In the genomic region with DNA sequence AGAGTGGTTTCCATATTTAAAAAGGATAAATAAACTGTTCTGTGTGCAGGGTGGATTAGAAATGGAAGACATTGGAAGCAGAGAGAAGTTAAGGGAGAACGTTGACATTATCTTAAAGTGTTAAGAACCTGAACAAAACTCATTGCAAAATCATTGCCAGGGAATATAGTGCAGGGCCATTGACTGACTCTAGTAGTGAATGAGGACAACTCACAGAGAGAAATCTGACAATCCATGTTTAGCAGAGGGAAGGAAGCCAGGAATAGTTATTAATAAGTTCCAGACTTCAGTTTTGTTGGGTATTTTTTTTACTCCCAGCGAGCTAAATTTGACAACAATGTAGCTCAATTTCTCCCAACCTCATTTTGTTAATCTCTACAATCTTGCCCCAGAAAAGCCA, we compare ENCODE assay signal across 23 cellular contexts.
"Had no signal": no experiment of that assay in that cellular context is flagged by ENCODE, and none has a peak within 500 bp of the region (broad histone marks: within the 10 kb centered on the region; RNA-seq: fewer than 3 reads in every experiment).

No MANE protein-coding gene starts in this region.

- DNase-seq: colonic mucosa; cortex of kidney; dermis blood vessel endothelial cell; dorsolateral prefrontal cortex; effector CD4-positive, alpha-beta T cell; effector CD8-positive, alpha-beta T cell; effector memory CD4-positive, alpha-beta T cell; effector memory CD8-positive, alpha-beta T cell; endodermal cell; erythroblast; esophagus squamous epithelium; foreskin fibroblast; foreskin keratinocyte; foreskin melanocyte; gastrocnemius medialis; glutamatergic neuron; head of caudate nucleus; heart right ventricle had no signal

- H3K27ac ChIP-seq: colonic mucosa, coronary artery, dorsolateral prefrontal cortex, epithelial cell of prostate, esophagus muscularis mucosa, esophagus squamous epithelium, foreskin keratinocyte, gastrocnemius medialis, gastroesophageal sphincter, heart right ventricle had no signal

- H3K9me3 ChIP-seq: colonic mucosa, esophagus muscularis mucosa, esophagus squamous epithelium, gastrocnemius medialis, heart right ventricle had no signal

- H3K4me3 ChIP-seq: colonic mucosa, coronary artery, dorsolateral prefrontal cortex, esophagus muscularis mucosa, esophagus squamous epithelium, gastrocnemius medialis, gastroesophageal sphincter, heart right ventricle had no signal

- H3K27me3 ChIP-seq: colonic mucosa, dorsolateral prefrontal cortex, esophagus muscularis mucosa, esophagus squamous epithelium, foreskin keratinocyte, gastrocnemius medialis, gastroesophageal sphincter, heart right ventricle had no signal

- H3K36me3 ChIP-seq: colonic mucosa, esophagus muscularis mucosa, esophagus squamous epithelium, gastrocnemius medialis, gastroesophageal sphincter, heart right ventricle had no signal

- H3K4me1 ChIP-seq: colonic mucosa, esophagus muscularis mucosa, esophagus squamous epithelium, foreskin keratinocyte, gastrocnemius medialis, gastroesophageal sphincter, heart right ventricle had no signal

- ATAC-seq: effector memory CD8-positive, alpha-beta T cell; esophagus mucosa; foreskin keratinocyte; gastrocnemius medialis; gastroesophageal sphincter had no signal
